ENCODE assay signal across 10 cellular contexts in genomic region chr5:134112726-134113571, GRCh38. TPM values are rescaled to one million over a fixed set of nuclear protein-coding genes. Genes with fewer than 3 reads are reported as not detected.
DNase-seq lines count a peak whose midpoint lies in the region; ATAC-seq and TF ChIP-seq lines count a peak whose summit lies in the region.
"Had no signal": no experiment of that assay in that cellular context is flagged by ENCODE, and none has a peak within 500 bp of the region (broad histone marks: within the 10 kb centered on the region; RNA-seq: fewer than 3 reads in every experiment).

No MANE protein-coding gene starts in this region.

- peaks cover 3% of the 10 kb centered on the region; the same call in 1 of the 2 replicates for H3K4me1 ChIP-seq in ES-I3 (ENCODE audit: insufficient read depth, low read length)
- peaks cover 17 to 25% (median 24%) of the 10 kb centered on the region in 4 donors for H3K4me1 ChIP-seq in esophagus muscularis mucosa
- H3K4me1 ChIP-seq in skeletal muscle tissue (ENCODE audit: control insufficient read depth in 3 of 3, insufficient read depth in 3 of 3, low read length in 3 of 3) = peaks cover 10 to 14% (median 12%) of the 10 kb centered on the region in 3 donors

- H3K36me3 Mint-ChIP-seq in T-cell = peaks cover 24% of the 10 kb centered on the region

- peaks cover 0 to 34% (median 13%) of the 10 kb centered on the region in 4 donors for H3K27me3 ChIP-seq in esophagus muscularis mucosa
- peaks cover 17 to 36% (median 36%) of the 10 kb centered on the region in 3 donors for H3K27me3 ChIP-seq in skeletal muscle tissue (ENCODE audit: control insufficient read depth in 3 of 3, insufficient read depth in 3 of 3, low read length in 3 of 3)
- H3K27me3 ChIP-seq in brain microvascular endothelial cell (replicated peaks) = peaks cover 7% of the 10 kb centered on the region

- CTCF ChIA-PET in T-cell (lab: Charles Lee) = interaction anchor here (0.6 to 3.7 kb wide), 11 partner anchors 12 to 73 kb away, joined by 3 to 43 read pairs (median 6); no protein-coding TSS in a partner anchor

- H3K9ac ChIP-seq in ES-I3 (ENCODE audit: low read depth, low read length) = peak overlapping the region; percentile 46
- peak overlapping the region in 1 of 3 donors; percentile 16 for H3K9ac ChIP-seq in skeletal muscle tissue (ENCODE audit: low read depth in 1 of 3, low read length in 3 of 3)

- peaks cover 5% of the 10 kb centered on the region; the same call in 1 of the 2 replicates for H3K36me3 ChIP-seq in ES-I3 (ENCODE audit: insufficient read depth, low read length)
- no peaks in the 10 kb centered on the region for H3K36me3 ChIP-seq in esophagus muscularis mucosa
- no peaks in the 10 kb centered on the region for H3K36me3 ChIP-seq in skeletal muscle tissue (ENCODE audit: control insufficient read depth in 3 of 3, insufficient read depth in 3 of 3, low read length in 3 of 3)
- H3K36me3 ChIP-seq in brain microvascular endothelial cell (replicated peaks) = no peaks in the 10 kb centered on the region

- WGBS in esophagus muscularis mucosa = 59% methylated on average over 20 of the region's 27 CpGs

- TF ChIP-seq CTCF in esophagus muscularis mucosa (IDR thresholded peaks at IDR 0.05) (no peak), brain microvascular endothelial cell (IDR thresholded peaks at IDR 0.05; ENCODE audit: low read depth, low read length, missing control alignments) (no peak)

- no peak for TF ChIP-seq POLR2A in esophagus muscularis mucosa (IDR thresholded peaks at IDR 0.05; ENCODE audit: low read depth)

- intact Hi-C loops in esophagus muscularis mucosa (cut with DNase I) = no loop called here

- H3K27me3 Mint-ChIP-seq in T-cell = no peaks in the 10 kb centered on the region

- in situ Hi-C loops in brain microvascular endothelial cell (cut with HindIII; ENCODE audit: low pct_ligation_motif_present, low sequenced_read_pairs) = no loop called here

- H3K9me3 Mint-ChIP-seq in T-cell = no peaks in the 10 kb centered on the region

- H3K4me1 Mint-ChIP-seq in T-cell = peaks cover 49 to 66% (median 66%) of the 10 kb centered on the region in 3 donors

- no peaks in the 10 kb centered on the region for H3K9me3 ChIP-seq in ES-I3 (ENCODE audit: control insufficient read depth, insufficient read depth, low read length)
- no peaks in the 10 kb centered on the region for H3K9me3 ChIP-seq in esophagus muscularis mucosa
- no peaks in the 10 kb centered on the region for H3K9me3 ChIP-seq in skeletal muscle tissue (ENCODE audit: control insufficient read depth in 3 of 3, low read length in 3 of 3)

- no peak for TF ChIP-seq EP300 in esophagus muscularis mucosa (IDR thresholded peaks at IDR 0.05)

- ATAC-seq in T-cell (replicated peaks in 1 of 4) (no peak), GM19395 (IDR thresholded peaks at IDR 0.05; ENCODE audit: unreplicated experiment) (no peak), HG03045 (IDR thresholded peaks at IDR 0.05; ENCODE audit: unreplicated experiment) (no peak)

- peak overlapping the region; percentile 96 to 98 for H3K27ac Mint-ChIP-seq in T-cell

- H3K27ac ChIP-seq in esophagus muscularis mucosa (replicated peaks in 1 of 4) (no peak overlapping the region), skeletal muscle tissue (ENCODE audit: low read depth, low read length) (no peak overlapping the region), brain microvascular endothelial cell (no peak overlapping the region)

- DNase-seq in T-cell = peak in 2 of 34 experiments; percentile 26 to 40
- DNase-seq in esophagus muscularis mucosa (ENCODE audit: extremely low spot score) = no peak
- DNase-seq in UCSD-AML1 (lab: John Stamatoyannopoulos, UW; ENCODE audit: unreplicated experiment) = no peak
- DNase-seq in brain microvascular endothelial cell = no peak
- DNase-seq: effector CD4-positive, alpha-beta T cell; glutamatergic neuron had no signal

- POLR2A ChIA-PET in T-cell (lab: Charles Lee) = interaction anchor here (0.5 to 2.5 kb wide), 6 partner anchors 9 to 57 kb away, joined by 3 to 12 read pairs (median 4); no protein-coding TSS in a partner anchor

- H3K4me3 Mint-ChIP-seq in T-cell = peak overlapping the region; percentile 93 to 94 (median 94)

- H3K4me3 ChIP-seq in esophagus muscularis mucosa = peak overlapping the region; percentile 59 to 62 (median 62)
- peak overlapping the region in 2 of 3 donors; percentile 71 to 75 for H3K4me3 ChIP-seq in skeletal muscle tissue (ENCODE audit: low read length in 3 of 3)
- no peak overlapping the region for H3K4me3 ChIP-seq in brain microvascular endothelial cell (ENCODE audit: low read depth, low read length)

RNA-seq across cellular contexts. Expression of gene TCF7, which starts 1.5 kb away (rescaled TPM):
- total RNA-seq in T-cell (100 to 1,000 TPM; 503 to 749 (median 693) TPM), esophagus muscularis mucosa (1 to 10 TPM in 3 of 4 donors, under 1 TPM in 1; 0.99 to 2.1 (median 1.5) TPM), skeletal muscle tissue (0.52 TPM)

Comparison
In these comparisons a context has a peak if more than half of its experiments do, and no peak if none do; other contexts are left out.
1. RNA of gene TCF7, which starts 1.5 kb away (total RNA-seq): 503 to 749 TPM in T-cell; 0.99 to 2.1 TPM in esophagus muscularis mucosa and 0.52 TPM in skeletal muscle tissue (single experiment); every median in the first group is over 100 times any median in the second.